ENCODE assay signal across 31 cellular contexts in genomic region chr2:120519469-120519868, GRCh38.
"Had no signal": no experiment of that assay in that cellular context is flagged by ENCODE, and none has a peak within 500 bp of the region (broad histone marks: within the 10 kb centered on the region; RNA-seq: fewer than 3 reads in every experiment).

No MANE protein-coding gene starts in this region.

- H3K9me3 ChIP-seq: adrenal gland, body of pancreas, esophagus muscularis mucosa, gastrocnemius medialis had no signal

- ATAC-seq: activated CD4-positive, alpha-beta T cell treated with anti-CD3 and anti-CD28 coated beads for 36 hours; activated CD8-positive, alpha-beta memory T cell treated with anti-CD3 and anti-CD28 coated beads, Interleukin-2, amount 10 ng/mL, durations not matched to agents 7 days and 5 days; activated CD8-positive, alpha-beta T cell treated with anti-CD3 and anti-CD28 coated beads, Interleukin-2, amount 10 ng/mL, durations not matched to agents 7 days and 5 days; activated naive CD8-positive, alpha-beta T cell treated with anti-CD3 and anti-CD28 coated beads, Interleukin-2, amount 50 U/mL, for 24 hours; body of pancreas; effector memory CD8-positive, alpha-beta T cell; foreskin keratinocyte; gastrocnemius medialis; T-helper 17 cell had no signal

- H3K4me1 ChIP-seq: body of pancreas, foreskin keratinocyte had no signal

- H3K36me3 ChIP-seq: adrenal gland, esophagus muscularis mucosa, gastrocnemius medialis had no signal

- H3K4me3 ChIP-seq: adrenal gland, body of pancreas, esophagus muscularis mucosa, gastrocnemius medialis had no signal

- DNase-seq: activated CD4-positive, alpha-beta memory T cell treated with anti-CD3 and anti-CD28 coated beads for 36 hours; activated CD4-positive, alpha-beta T cell treated with anti-CD3 and anti-CD28 coated beads for 36 hours; activated CD4-positive, alpha-beta T cell treated with anti-CD3 and anti-CD28 coated beads, Interleukin-2, amount 10 ng/mL, durations not matched to agents 24 days and 14 days; activated CD4-positive, CD25-positive, alpha-beta regulatory T cell; activated CD4-positive, CD25-positive, alpha-beta regulatory T cell treated with anti-CD3 and anti-CD28 coated beads, Interleukin-2, amount 50 U/mL, for 72 hours; activated CD8-positive, alpha-beta memory T cell treated with anti-CD3 and anti-CD28 coated beads, Interleukin-2, amount 10 ng/mL, durations not matched to agents 7 days and 5 days; activated CD8-positive, alpha-beta memory T cell treated with anti-CD3 and anti-CD28 coated beads, Interleukin-2, amount 50 U/mL, for 4 hours; activated CD8-positive, alpha-beta T cell treated with anti-CD3 and anti-CD28 coated beads, Interleukin-2, amount 10 ng/mL, durations not matched to agents 7 days and 5 days; activated effector memory CD4-positive, alpha-beta T cell treated with anti-CD3 and anti-CD28 coated beads, Interleukin-2, amount 50 U/mL, for 16 hours; activated naive CD4-positive, alpha-beta T cell treated with anti-CD3 and anti-CD28 coated beads for 36 hours; activated naive CD8-positive, alpha-beta T cell treated with anti-CD3 and anti-CD28 coated beads for 36 hours; activated naive CD8-positive, alpha-beta T cell treated with anti-CD3 and anti-CD28 coated beads, Interleukin-2, amount 50 U/mL, for 24 hours; activated T-cell treated with anti-CD3 and anti-CD28 coated beads, Interleukin-2, amount 50 U/mL, for 1 hour; activated T-cell treated with anti-CD3 and anti-CD28 coated beads, Interleukin-2, amount 50 U/mL, for 48 hours; adrenal gland; amygdala; body of pancreas; caudate nucleus; cortex of kidney; dermis blood vessel endothelial cell; effector CD4-positive, alpha-beta T cell; effector memory CD8-positive, alpha-beta T cell; erythroblast; foreskin keratinocyte; gastrocnemius medialis; glutamatergic neuron; T-helper 1 cell; T-helper 17 cell; T1000 had no signal

- H3K27me3 ChIP-seq: adrenal gland, gastrocnemius medialis had no signal

- FAIRE-seq: colon had no signal

- H3K27ac ChIP-seq: adrenal gland, body of pancreas, esophagus muscularis mucosa, foreskin keratinocyte, gastrocnemius medialis had no signal
